8 cellular contexts compared by ENCODE assay signal in genomic region chr1:50969611-50970507, GRCh38. TPM values are rescaled to one million over a fixed set of nuclear protein-coding genes. Genes with fewer than 3 reads are reported as not detected.
DNase-seq lines count a peak whose midpoint lies in the region; ATAC-seq and TF ChIP-seq lines count a peak whose summit lies in the region.

Gene CDKN2C, plus strand, starts transcription at chr1:50970245. Its CDS starts 124 bp downstream, at chr1:50970369.

- H3K79me2 ChIP-seq in OCI-LY3 (ENCODE audit: low read length) = no peaks in the 10 kb centered on the region

- peak within 1 kb of the TSS; percentile 99 for H3K4me3 Mint-ChIP-seq in activated T-cell treated with anti-CD3 and anti-CD28 coated beads, Interleukin-2, amount 50 U/mL, for 4 hours

- H3K9me3 ChIP-seq in OCI-LY3 (ENCODE audit: insufficient read depth, low read length) (no peaks in the 10 kb centered on the region), esophagus muscularis mucosa (no peaks in the 10 kb centered on the region), muscle layer of duodenum (ENCODE audit: control insufficient read depth in 1 of 2, low read length in 2 of 2) (no peaks in the 10 kb centered on the region), thymus (ENCODE audit: control insufficient read depth) (no peaks in the 10 kb centered on the region)

- H3K4me1 ChIP-seq in OCI-LY3 (ENCODE audit: low read length) (peaks cover 34% of the 10 kb centered on the region), esophagus muscularis mucosa (peaks cover 13 to 39% (median 23%) of the 10 kb centered on the region in 4 donors), muscle layer of duodenum (ENCODE audit: control insufficient read depth in 1 of 2, insufficient read depth in 2 of 2, low read length in 2 of 2) (peaks cover 0 to 5% of the 10 kb centered on the region in 2 donors), thymus (ENCODE audit: control insufficient read depth, insufficient read depth, low read length) (peaks cover 5% of the 10 kb centered on the region)

- H3K4me3 ChIP-seq in OCI-LY3 (ENCODE audit: low read length) (peak within 1 kb of the TSS; percentile 81), esophagus muscularis mucosa (peak within 1 kb of the TSS; percentile 71 to 98 (median 82)), muscle layer of duodenum (ENCODE audit: low read depth in 1 of 2, low read length in 2 of 2) (peak within 1 kb of the TSS; percentile 86 to 91), thymus (ENCODE audit: low read length) (peak within 1 kb of the TSS; percentile 91)

- no peaks in the 10 kb centered on the region for H3K36me3 Mint-ChIP-seq in activated T-cell treated with anti-CD3 and anti-CD28 coated beads, Interleukin-2, amount 50 U/mL, for 4 hours (ENCODE audit: insufficient read depth)

- no peak for TF ChIP-seq CTCF in OCI-LY3 (IDR thresholded peaks at IDR 0.05; ENCODE audit: low read depth, low read length)
- TF ChIP-seq CTCF in esophagus muscularis mucosa (IDR thresholded peaks at IDR 0.05) = no peak

- peaks cover 11% of the 10 kb centered on the region for H3K27me3 Mint-ChIP-seq in activated T-cell treated with anti-CD3 and anti-CD28 coated beads, Interleukin-2, amount 50 U/mL, for 4 hours (ENCODE audit: low read depth)

- under 1% methylated on average over 34 of the region's 44 CpGs for WGBS in esophagus muscularis mucosa
- WGBS in thymus = under 1% methylated on average over 44 of the region's 44 CpGs

- peak within 1 kb of the TSS; percentile 93 for H3K4me2 ChIP-seq in OCI-LY3 (ENCODE audit: low read length)

- H3K9ac ChIP-seq in OCI-LY3 (ENCODE audit: low read length) = peak within 1 kb of the TSS; percentile 94

- TF ChIP-seq POLR2A in esophagus muscularis mucosa (IDR thresholded peaks at IDR 0.05; ENCODE audit: low read depth) = peak; percentile 35

- TF ChIP-seq RAD21 in Ishikawa (IDR thresholded peaks at IDR 0.05; ENCODE audit: low read depth) = no peak

- no peaks in the 10 kb centered on the region for H3K9me3 Mint-ChIP-seq in activated T-cell treated with anti-CD3 and anti-CD28 coated beads, Interleukin-2, amount 50 U/mL, for 4 hours

- H3K27me3 ChIP-seq in OCI-LY3 (ENCODE audit: low read depth, low read length) = peaks cover 18% of the 10 kb centered on the region
- H3K27me3 ChIP-seq in esophagus muscularis mucosa = no peaks in the 10 kb centered on the region
- no peaks in the 10 kb centered on the region for H3K27me3 ChIP-seq in muscle layer of duodenum (ENCODE audit: low read depth, low read length)
- H3K27me3 ChIP-seq in thymus (ENCODE audit: control insufficient read depth, insufficient read depth) = no peaks in the 10 kb centered on the region

- H2AFZ ChIP-seq in OCI-LY3 (ENCODE audit: low read depth, low read length) = peak within 1 kb of the TSS; percentile 84

- H4K20me1 ChIP-seq in OCI-LY3 (ENCODE audit: insufficient read depth, low read length) = no peaks in the 10 kb centered on the region

- peaks cover 22% of the 10 kb centered on the region for H3K4me1 Mint-ChIP-seq in activated T-cell treated with anti-CD3 and anti-CD28 coated beads, Interleukin-2, amount 50 U/mL, for 4 hours (ENCODE audit: low read depth)

- H3K27ac ChIP-seq in OCI-LY3 (ENCODE audit: low read length) = peak within 1 kb of the TSS; percentile 70
- H3K27ac ChIP-seq in esophagus muscularis mucosa (replicated peaks in 1 of 4) = peak within 1 kb of the TSS; percentile 95 to 99 (median 98)
- H3K27ac ChIP-seq in muscle layer of duodenum (ENCODE audit: low read length) = peak within 1 kb of the TSS; percentile 91
- peak within 1 kb of the TSS; percentile 98 for H3K27ac ChIP-seq in thymus (ENCODE audit: low read depth)

- intact Hi-C loops in esophagus muscularis mucosa (cut with DNase I) = no loop called here

- TF ChIP-seq EP300 in Ishikawa (IDR thresholded peaks at IDR 0.05; ENCODE audit: borderline replicate concordance) (no peak), esophagus muscularis mucosa (IDR thresholded peaks at IDR 0.05) (no peak)

- H3K36me3 ChIP-seq in OCI-LY3 (replicated peaks; ENCODE audit: low read depth, low read length) (no peaks in the 10 kb centered on the region), esophagus muscularis mucosa (peaks cover 0 to 5% (median 0%) of the 10 kb centered on the region in 4 donors), muscle layer of duodenum (ENCODE audit: control insufficient read depth in 1 of 2, insufficient read depth in 2 of 2, low read length in 2 of 2) (peaks cover 0 to 5% of the 10 kb centered on the region in 2 donors), thymus (ENCODE audit: control insufficient read depth, insufficient read depth) (no peaks in the 10 kb centered on the region)

- peak; percentile 28 for ATAC-seq in GM21717 (IDR thresholded peaks at IDR 0.05; ENCODE audit: unreplicated experiment)
- ATAC-seq in activated T-cell treated with anti-CD3 and anti-CD28 coated beads, Interleukin-2, amount 50 U/mL, for 4 hours = peak; percentile 31 to 32

- peak; percentile 96 for DNase-seq in DMS79 treated with DMSO at 0.1 percent for 48 hours (lab: John Stamatoyannopoulos, UW)
- DNase-seq in activated T-cell treated with anti-CD3 and anti-CD28 coated beads, Interleukin-2, amount 50 U/mL, for 4 hours = peak; percentile 26
- peak; percentile 95 for DNase-seq in esophagus muscularis mucosa (ENCODE audit: extremely low spot score)

TF ChIP-seq in Ishikawa, 13 proteins besides CTCF, POLR2A, EP300 and RAD21:
- TF ChIP-seq USF1 (IDR thresholded peaks at IDR 0.05) = peak; percentile 68
- no peak for TF ChIP-seq TCF12 (IDR thresholded peaks at IDR 0.05; ENCODE audit: low read depth)
- no peak for TF ChIP-seq ZBTB7A (IDR thresholded peaks at IDR 0.05; ENCODE audit: low read depth)
- TF ChIP-seq EGR1 (IDR thresholded peaks at IDR 0.05) = no peak
- TF ChIP-seq YY1 (IDR thresholded peaks at IDR 0.05; ENCODE audit: low read depth) = no peak
- TF ChIP-seq CEBPB (IDR thresholded peaks at IDR 0.05) = no peak
- TF ChIP-seq REST (IDR thresholded peaks at IDR 0.05; ENCODE audit: low read depth) = no peak
- TF ChIP-seq CREB1 (IDR thresholded peaks at IDR 0.05; ENCODE audit: low read depth) = no peak

RNA-seq across cellular contexts. Expression of gene CDKN2C, which starts in this region (rescaled TPM):
- 1 to 10 TPM; 1.4 to 2.6 (median 1.4) TPM for total RNA-seq in activated T-cell treated with anti-CD3 and anti-CD28 coated beads, Interleukin-2, amount 50 U/mL, for 4 hours
- 10 to 100 TPM; 20.4 to 37.4 (median 27.0) TPM for total RNA-seq in esophagus muscularis mucosa
- polyA plus RNA-seq in thymus = 24.2 TPM

Comparison
In these comparisons a context has a peak if more than half of its experiments do, and no peak if none do; other contexts are left out.
1. Peak in every context shown above with its lines: DNase-seq, ATAC-seq, H3K4me3 ChIP-seq and H3K27ac ChIP-seq.
2. RNA of gene CDKN2C (total RNA-seq): 20.4 to 37.4 TPM in esophagus muscularis mucosa; 1.4 to 2.6 TPM in activated T-cell treated with anti-CD3 and anti-CD28 coated beads, Interleukin-2, amount 50 U/mL, for 4 hours; every median in the first group is over 4 times any median in the second.
3. DNase-seq: peak in every context shown above with its lines; median percentile 96 in DMS79 treated with DMSO at 0.1 percent for 48 hours; 95 in esophagus muscularis mucosa; 26 in activated T-cell treated with anti-CD3 and anti-CD28 coated beads, Interleukin-2, amount 50 U/mL, for 4 hours.